Comparison of ENCODE assay signal across 9 cellular contexts in genomic region chr4:8176547-8177399, GRCh38. TPM values are rescaled to one million over a fixed set of nuclear protein-coding genes. Genes with fewer than 3 reads are reported as not detected.
DNase-seq lines count a peak whose midpoint lies in the region; ATAC-seq and TF ChIP-seq lines count a peak whose summit lies in the region.
"Had no signal": no experiment of that assay in that cellular context is flagged by ENCODE, and none has a peak within 500 bp of the region (broad histone marks: within the 10 kb centered on the region; RNA-seq: fewer than 3 reads in every experiment).

No MANE protein-coding gene starts in this region.

- DNase-seq in NCI-H1436 (lab: John Stamatoyannopoulos, UW) (peak; percentile 13), NCI-H1436 treated with DMSO at 0.1 percent for 48 hours (lab: John Stamatoyannopoulos, UW) (no peak), GM20000 (ENCODE audit: low spot score) (peak; percentile 79), RPMI7951 (ENCODE audit: low read depth) (peak; percentile 62), MCF 10A (ENCODE audit: unreplicated experiment) (peak; percentile 74), kidney glomerular epithelial cell (lab: John Stamatoyannopoulos, UW) (peak; percentile 34), thyroid gland (peak; percentile 58 to 60)

- H3K27me3 Mint-ChIP-seq in MCF 10A (ENCODE audit: insufficient read depth, unreplicated experiment) = no peaks in the 10 kb centered on the region
- H3K27me3 Mint-ChIP-seq: activated naive CD8-positive, alpha-beta T cell had no signal

- no peak for TF ChIP-seq POLR2A in thyroid gland (IDR thresholded peaks at IDR 0.05)

- H3K9me3 Mint-ChIP-seq in MCF 10A (ENCODE audit: unreplicated experiment) = no peaks in the 10 kb centered on the region

- H3K36me3 ChIP-seq in thyroid gland = no peaks in the 10 kb centered on the region

- POLR2A ChIA-PET in MCF 10A (lab: Yijun Ruan, JAX) = interaction anchor here (0.9 to 2.0 kb wide), 4 partner anchors 11 to 170 kb away, joined by 3 to 18 read pairs (median 9); partner anchors contain the start of gene SH3TC1

- H3K9me3 ChIP-seq in thyroid gland = no peaks in the 10 kb centered on the region

- peaks cover 18% of the 10 kb centered on the region for H3K4me1 Mint-ChIP-seq in MCF 10A (ENCODE audit: insufficient read depth, unreplicated experiment)

- H3K27ac ChIP-seq in thyroid gland = no peak overlapping the region

- H3K36me3 Mint-ChIP-seq in MCF 10A (ENCODE audit: insufficient read depth, unreplicated experiment) = no peaks in the 10 kb centered on the region
- H3K36me3 Mint-ChIP-seq: activated naive CD8-positive, alpha-beta T cell had no signal

- peak; percentile 90 for TF ChIP-seq CTCF in GM20000 (IDR thresholded peaks at IDR 0.05; ENCODE audit: extremely low read depth, missing control alignments)
- peak; percentile 95 for TF ChIP-seq CTCF in MCF 10A (IDR thresholded peaks at IDR 0.05; ENCODE audit: unreplicated experiment)
- peak; percentile 71 to 89 (median 78) for TF ChIP-seq CTCF in thyroid gland (IDR thresholded peaks at IDR 0.05)

- peak; percentile 57 for ATAC-seq in HG03571 (IDR thresholded peaks at IDR 0.05; ENCODE audit: unreplicated experiment)

- WGBS in thyroid gland, 2 donors = 48 to 57% methylated on average over 4 to 12 of the region's 17 CpGs

- H3K4me3 ChIP-seq in thyroid gland (replicated peaks in 1 of 3) = no peak overlapping the region

- no peaks in the 10 kb centered on the region for H3K4me1 ChIP-seq in thyroid gland

- intact Hi-C loops in MCF 10A (cut with micrococcal nuclease) = loop anchor here (1.0 to 2.0 kb wide), 3 partner anchors 16 to 230 kb away; no protein-coding TSS in a partner anchor
- intact Hi-C loops in thyroid gland (cut with DNase I) = no loop called here

- BruUV-seq in MCF 10A (replicated peaks; lab: Mats Ljungman, UMichigan) = no TSS peak

- H3K27ac Mint-ChIP-seq in MCF 10A (ENCODE audit: low read depth, unreplicated experiment) = no peak overlapping the region
- H3K27ac Mint-ChIP-seq: activated naive CD8-positive, alpha-beta T cell had no signal

- no peaks in the 10 kb centered on the region for H3K27me3 ChIP-seq in thyroid gland

- no peak overlapping the region for H3K4me3 Mint-ChIP-seq in MCF 10A (ENCODE audit: unreplicated experiment)
- H3K4me3 Mint-ChIP-seq: activated naive CD8-positive, alpha-beta T cell had no signal

- CTCF ChIA-PET in MCF 10A (lab: Yijun Ruan, JAX) = interaction anchor here (0.5 to 6.9 kb wide), 46 partner anchors 8 to 861 kb away, joined by 3 to 185 read pairs (median 4); partner anchors contain the start of gene SH3TC1

RNA-seq across cellular contexts. Expression of gene ABLIM2, which starts 18.2 kb away (rescaled TPM):
- total RNA-seq in RPMI7951 (2014; rRNA removed; shearing (Covaris generic)) = under 0.01 and 0.29 TPM in 2 replicates
- total RNA-seq in MCF 10A (2022) (5.3 and 5.4 TPM in 2 replicates), thyroid gland (10 to 100 TPM in 2 of 4 donors, 1 to 10 TPM in 2; 9.2 to 24.0 (median 12.3) TPM)

RNA-seq across cellular contexts. Expression of gene SH3TC1, which starts 22.3 kb away (rescaled TPM):
- 6.6 and 8.9 TPM in 2 replicates for total RNA-seq in RPMI7951 (2014; rRNA removed; shearing (Covaris generic))
- 20.4 and 28.8 TPM in 2 replicates for total RNA-seq in MCF 10A (2022)
- 10 to 100 TPM; 13.5 to 29.5 (median 16.4) TPM for total RNA-seq in thyroid gland
